In genomic region chr12:1281683-1282366, GRCh38 we compare ENCODE assay signal across 17 cellular contexts.
DNase-seq lines count a peak whose midpoint lies in the region; TF ChIP-seq lines count a peak whose summit lies in the region.
"Had no signal": no experiment of that assay in that cellular context is flagged by ENCODE, and none has a peak within 500 bp of the region (broad histone marks: within the 10 kb centered on the region; RNA-seq: fewer than 3 reads in every experiment).

No MANE protein-coding gene starts in this region.

- peak overlapping the region; percentile 52 for H3K4me3 ChIP-seq in adipocyte (ENCODE audit: low read length)
- H3K4me3 ChIP-seq in rectal smooth muscle tissue (ENCODE audit: low read length): peak overlapping the region; percentile 19
- H3K4me3 ChIP-seq: prostate gland had no signal

- H3K36me3 ChIP-seq in adipocyte (ENCODE audit: control insufficient read depth, insufficient read depth, low read length, severe bottlenecking) (no peaks in the 10 kb centered on the region), rectal smooth muscle tissue (ENCODE audit: control insufficient read depth, insufficient read depth, low read length) (peaks cover 3% of the 10 kb centered on the region)
- H3K36me3 ChIP-seq: prostate gland had no signal

- no peaks in the 10 kb centered on the region for H3K27me3 ChIP-seq in adipocyte (replicated peaks; ENCODE audit: control insufficient read depth, insufficient read depth, low read length)
- no peaks in the 10 kb centered on the region for H3K27me3 ChIP-seq in rectal smooth muscle tissue (ENCODE audit: control insufficient read depth, insufficient read depth, low read length)

- H3K9ac ChIP-seq in adipocyte (ENCODE audit: low read length) (peak overlapping the region; percentile 64), rectal smooth muscle tissue (ENCODE audit: low read length) (no peak overlapping the region)

- H3K9me3 ChIP-seq in adipocyte (ENCODE audit: control insufficient read depth, low read length): no peaks in the 10 kb centered on the region
- H3K9me3 ChIP-seq: prostate gland had no signal

- H3K4me1 ChIP-seq in adipocyte (ENCODE audit: control insufficient read depth, insufficient read depth, low read length) (peaks cover 30% of the 10 kb centered on the region), rectal smooth muscle tissue (ENCODE audit: control insufficient read depth, insufficient read depth, low read length) (peaks cover 22% of the 10 kb centered on the region)
- H3K4me1 ChIP-seq: prostate gland had no signal

- no peak for TF ChIP-seq CTCF in GM20000 (IDR thresholded peaks at IDR 0.05; ENCODE audit: extremely low read depth, missing control alignments)

- peak; percentile 84 for DNase-seq in ELR (ENCODE audit: low read depth)
- peak; percentile 68 for DNase-seq in adipocyte (ENCODE audit: low read depth)
- DNase-seq in fibroblast of the conjunctiva (ENCODE audit: low read depth): peak; percentile 31
- DNase-seq in hypothalamus (lab: John Stamatoyannopoulos, UW): no peak
- no peak for DNase-seq in activated CD4-positive, alpha-beta T cell treated with anti-CD3 and anti-CD28 coated beads for 4 hours
- no peak for DNase-seq in SK-N-DZ (ENCODE audit: low spot score)
- no peak for DNase-seq in GM20000 (ENCODE audit: low spot score)
- DNase-seq: activated CD4-positive, alpha-beta T cell treated with anti-CD3 and anti-CD28 coated beads, Interleukin-2, amount 10 ng/mL, durations not matched to agents 7 days and 5 days; activated effector memory CD4-positive, alpha-beta T cell treated with Interleukin-2 at 50 U/mL for 16 hours; CD4-positive, CD25-positive, alpha-beta regulatory T cell; dermis blood vessel endothelial cell; mammary epithelial cell; NCI-H1694 treated with DMSO at 0.1 percent for 48 hours; stimulated activated CD4-positive, alpha-beta T cell treated with anti-CD3 and anti-CD28 coated beads, Interleukin-4, amount 100 ng/mL, for 4 hours; SW 1271 had no signal

- H3K27ac ChIP-seq in rectal smooth muscle tissue (ENCODE audit: low read depth, low read length): peak overlapping the region; percentile 72

Comparison
In these comparisons a context has a peak if more than half of its experiments do, and no peak if none do; other contexts are left out.
1. DNase-seq: peak in ELR (single experiment), adipocyte (single experiment) and fibroblast of the conjunctiva (single experiment); none in hypothalamus (0 of 51), activated CD4-positive, alpha-beta T cell treated with anti-CD3 and anti-CD28 coated beads for 4 hours (0 of 2), SK-N-DZ (single experiment) and GM20000 (single experiment).